ENCODE assay signal across 8 cellular contexts in genomic region chr6:16332175-16332542, GRCh38.
DNase-seq lines count a peak whose midpoint lies in the region; ATAC-seq, FAIRE-seq and TF ChIP-seq lines count a peak whose summit lies in the region.

No MANE protein-coding gene starts in this region.

- H2AFZ ChIP-seq in GM23248 (no peak overlapping the region; the same call in 1 of the 2 replicates), KMS-11 (ENCODE audit: low read depth) (peak overlapping the region; percentile 16; the same call in 1 of the 2 replicates)

- peaks cover 11% of the 10 kb centered on the region for H3K4me1 Mint-ChIP-seq in activated T-helper 2 cell treated with anti-CD3 and anti-CD28 coated beads, Interferon-gamma antibody, Interleukin-2, Interleukin-4, amounts not matched to agents 10 μg/mL and 5 μg/mL and 100 μg/mL, durations not matched to agents 14 hours and 24 hours and 36 hours (ENCODE audit: low read depth)

- in situ Hi-C loops in GM23248 (cut with MboI): loop anchor here (10.0 to 25.0 kb wide), 3 partner anchors 433 to 755 kb away; partner anchors contain the start of gene ATXN1

- H3K27me3 ChIP-seq in GM23248 (replicated peaks; ENCODE audit: insufficient read depth) (no peaks in the 10 kb centered on the region), KMS-11 (ENCODE audit: insufficient read depth, low read depth) (no peaks in the 10 kb centered on the region), foreskin keratinocyte (no peaks in the 10 kb centered on the region), tibial artery (no peaks in the 10 kb centered on the region)

- no peak overlapping the region for H3K27ac Mint-ChIP-seq in activated T-helper 2 cell treated with anti-CD3 and anti-CD28 coated beads, Interferon-gamma antibody, Interleukin-2, Interleukin-4, amounts not matched to agents 10 μg/mL and 5 μg/mL and 100 μg/mL, durations not matched to agents 14 hours and 24 hours and 36 hours

- peak; percentile 8 for FAIRE-seq in G401.6 (lab: Jason Lieb, UNC)

- H3K27me3 Mint-ChIP-seq in activated T-helper 2 cell treated with anti-CD3 and anti-CD28 coated beads, Interferon-gamma antibody, Interleukin-2, Interleukin-4, amounts not matched to agents 10 μg/mL and 5 μg/mL and 100 μg/mL, durations not matched to agents 14 hours and 24 hours and 36 hours (ENCODE audit: low read depth): no peaks in the 10 kb centered on the region

- peak; percentile 78 for DNase-seq in GM23248
- peak; percentile 79 for DNase-seq in RPMI8226
- peak; percentile 71 for DNase-seq in activated T-helper 2 cell treated with anti-CD3 and anti-CD28 coated beads, Interferon-gamma antibody, Interleukin-2, Interleukin-4, amounts not matched to agents 10 μg/mL and 5 μg/mL and 100 μg/mL, durations not matched to agents 14 hours and 24 hours and 36 hours (ENCODE audit: low spot score)
- peak in 1 of 2 donors; percentile 56 for DNase-seq in foreskin keratinocyte
- peak; percentile 57 for DNase-seq in occipital lobe (lab: John Stamatoyannopoulos, UW)
- peak; percentile 74 to 88 for DNase-seq in tibial artery

- H3K4me3 Mint-ChIP-seq in activated T-helper 2 cell treated with anti-CD3 and anti-CD28 coated beads, Interferon-gamma antibody, Interleukin-2, Interleukin-4, amounts not matched to agents 10 μg/mL and 5 μg/mL and 100 μg/mL, durations not matched to agents 14 hours and 24 hours and 36 hours (ENCODE audit: low read depth): no peak overlapping the region

- 15% methylated on average over 7 of the region's 7 CpGs for WGBS in GM23248 (ENCODE audit: low coverage in 1 of 2, low lambda C conversion rate in 2 of 2, missing lambda C conversion rate in 2 of 2), 2 experiments

- H3K36me3 Mint-ChIP-seq in activated T-helper 2 cell treated with anti-CD3 and anti-CD28 coated beads, Interferon-gamma antibody, Interleukin-2, Interleukin-4, amounts not matched to agents 10 μg/mL and 5 μg/mL and 100 μg/mL, durations not matched to agents 14 hours and 24 hours and 36 hours (ENCODE audit: low read depth): peaks cover 18% of the 10 kb centered on the region

- H3K4me1 ChIP-seq in GM23248 (ENCODE audit: insufficient read depth) (peaks cover 44% of the 10 kb centered on the region), KMS-11 (ENCODE audit: low read depth, poor library complexity, severe bottlenecking) (peaks cover 32% of the 10 kb centered on the region), foreskin keratinocyte (peaks cover 46% of the 10 kb centered on the region), tibial artery (peaks cover 4 to 52% (median 36%) of the 10 kb centered on the region in 4 donors)

- peaks cover 33% of the 10 kb centered on the region for H3F3A ChIP-seq in GM23248 (ENCODE audit: insufficient read depth)

- H3K4me3 ChIP-seq in GM23248 (0 out of 2 replicates have a peak overlapping the region, but pooled peaks have one; percentile 28), KMS-11 (IDR thresholded peaks at IDR 0.05; ENCODE audit: insufficient read depth, low read depth, low read length) (no peak overlapping the region), tibial artery (no peak overlapping the region)

- H3K9me2 ChIP-seq in GM23248 (ENCODE audit: insufficient read depth): no peaks in the 10 kb centered on the region

- intact Hi-C loops in activated T-helper 2 cell treated with anti-CD3 and anti-CD28 coated beads, Interferon-gamma antibody, Interleukin-2, Interleukin-4, amounts not matched to agents 10 μg/mL and 5 μg/mL and 100 μg/mL, durations not matched to agents 14 hours and 24 hours and 36 hours (cut with micrococcal nuclease): loop anchor here (1.0 to 2.0 kb wide), 7 partner anchors 77 to 631 kb away; partner anchors contain the start of gene ATXN1
- intact Hi-C loops in tibial artery (cut with DNase I; ENCODE audit: low total_unique reads): loop anchor here (5.0 to 10.0 kb wide), 3 partner anchors 173 to 633 kb away; partner anchors contain the start of gene ATXN1

- ATAC-seq in foreskin keratinocyte: peak; percentile 37

- H3K4me2 ChIP-seq in GM23248 (ENCODE audit: unreplicated experiment) (peak overlapping the region; percentile 47), KMS-11 (peak overlapping the region; percentile 82; the same call in 1 of the 2 replicates)

- peak overlapping the region; percentile 39 for H3K9ac ChIP-seq in GM23248
- H3K9ac ChIP-seq in KMS-11: no peak overlapping the region

- H4K20me1 ChIP-seq in GM23248 (ENCODE audit: insufficient read depth) (no peaks in the 10 kb centered on the region), KMS-11 (ENCODE audit: insufficient read depth) (no peaks in the 10 kb centered on the region)

- H3K27ac ChIP-seq in GM23248: peak overlapping the region; percentile 53
- H3K27ac ChIP-seq in KMS-11: peak overlapping the region; percentile 59
- peak overlapping the region; percentile 8 for H3K27ac ChIP-seq in foreskin keratinocyte
- peak overlapping the region in 1 of 2 donors; percentile 27 for H3K27ac ChIP-seq in tibial artery

- H3K79me2 ChIP-seq in GM23248 (ENCODE audit: insufficient read depth) (0 out of 2 replicates have a peak, but pooled peaks cover 3% of the 10 kb centered on the region), KMS-11 (ENCODE audit: insufficient read depth, low read depth) (no peaks in the 10 kb centered on the region)

- H3K9me3 ChIP-seq in GM23248 (ENCODE audit: low read depth): no peaks in the 10 kb centered on the region
- no peaks in the 10 kb centered on the region for H3K9me3 ChIP-seq in tibial artery

- no peaks in the 10 kb centered on the region for H3K36me3 ChIP-seq in GM23248 (ENCODE audit: low read depth)
- no peaks in the 10 kb centered on the region for H3K36me3 ChIP-seq in KMS-11 (ENCODE audit: insufficient read depth)
- H3K36me3 ChIP-seq in tibial artery: peaks cover 6 to 11% (median 7%) of the 10 kb centered on the region in 3 donors

- peak; percentile 90 for TF ChIP-seq CTCF in KMS-11 (conservative IDR thresholded peaks at IDR 0.05; ENCODE audit: low read depth, low read length)
- TF ChIP-seq CTCF in foreskin keratinocyte (conservative IDR thresholded peaks at IDR 0.05): peak; percentile 94
- peak; percentile 89 to 91 for TF ChIP-seq CTCF in tibial artery (IDR thresholded peaks at IDR 0.05)

- H3K9me3 Mint-ChIP-seq in activated T-helper 2 cell treated with anti-CD3 and anti-CD28 coated beads, Interferon-gamma antibody, Interleukin-2, Interleukin-4, amounts not matched to agents 10 μg/mL and 5 μg/mL and 100 μg/mL, durations not matched to agents 14 hours and 24 hours and 36 hours: no peaks in the 10 kb centered on the region
